8 cellular contexts compared by ENCODE assay signal in the genomic region with DNA sequence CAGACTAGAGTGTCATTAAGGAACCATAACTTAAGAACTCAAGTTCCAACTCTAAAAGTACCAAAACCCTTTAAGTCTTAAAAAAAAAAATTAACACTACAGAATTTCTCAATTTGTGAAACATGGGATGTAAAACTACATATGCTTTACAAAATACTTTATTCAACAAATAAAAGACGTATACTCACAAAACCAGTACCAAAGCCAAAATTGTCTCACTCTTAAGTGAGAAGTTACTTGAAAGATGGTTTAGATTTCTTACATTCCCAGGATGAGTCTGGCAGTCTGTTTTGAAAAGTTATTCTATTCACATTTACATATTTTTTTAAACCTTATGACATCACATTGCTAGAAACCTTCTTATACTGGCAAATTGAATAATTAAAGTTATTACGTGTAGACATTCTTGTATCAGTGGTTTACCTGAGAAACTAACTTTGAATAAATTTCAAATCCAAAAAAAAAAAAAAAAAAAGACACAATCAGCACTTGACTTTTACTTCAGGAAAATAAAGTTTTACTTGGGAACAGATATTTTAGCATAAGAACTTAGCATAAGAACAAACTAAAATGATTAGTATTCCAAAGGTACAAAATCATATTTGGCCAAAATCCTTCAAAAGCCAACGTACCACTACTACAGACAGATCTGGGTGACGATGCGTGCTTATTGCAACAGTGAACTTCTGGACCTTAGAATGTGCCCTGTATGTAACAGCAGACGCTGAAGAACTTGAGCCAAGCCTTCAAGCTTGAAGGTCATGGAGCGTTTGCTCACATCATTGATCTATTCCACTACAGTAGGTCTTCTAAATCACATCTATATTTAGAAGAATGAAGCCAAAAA. TPM values are rescaled to one million over a fixed set of nuclear protein-coding genes. Genes with fewer than 3 reads are reported as not detected.
DNase-seq lines count a peak whose midpoint lies in the region; ATAC-seq, FAIRE-seq and TF ChIP-seq lines count a peak whose summit lies in the region.

No MANE protein-coding gene starts in this region.

- POLR2A ChIA-PET in H1 (lab: Charles Lee; ENCODE audit: partially characterized antibody): interaction anchor here (0.6 kb wide), 1 partner anchor 12 kb away, joined by 3 read pairs; no protein-coding TSS in a partner anchor

- no peak overlapping the region for H2BK12ac ChIP-seq in H1 (ENCODE audit: low read depth, low read length)

- no peaks in the 10 kb centered on the region for H3K79me1 ChIP-seq in H1 (ENCODE audit: low read depth, low read length)

- TF ChIP-seq RAD21 in H1 (IDR thresholded peaks at IDR 0.05 in 1 of 2, conservative IDR thresholded peaks at IDR 0.05 in 1 of 2; ENCODE audit: low read depth in 2 of 2, low read length in 2 of 2): no peak

- H3K9me3 ChIP-seq in H1 (ENCODE audit: insufficient read depth in 2 of 2, low read depth in 1 of 2, low read length in 1 of 2) (no peaks in the 10 kb centered on the region), mucosa of rectum (ENCODE audit: control insufficient read depth in 2 of 2, low read length in 2 of 2) (no peaks in the 10 kb centered on the region)

- H3K23me2 ChIP-seq in H1 (ENCODE audit: low read depth, low read length): peaks cover 8% of the 10 kb centered on the region

- no peak overlapping the region for H3K4ac ChIP-seq in H1 (replicated peaks; ENCODE audit: insufficient read length, low read depth, low read length)

- no peak for TF ChIP-seq CTCF in H1 (IDR thresholded peaks at IDR 0.05; ENCODE audit: control extremely low read depth in 1 of 3, insufficient read depth in 1 of 3, low read depth in 1 of 3, low read length in 3 of 3)

- no peak overlapping the region for H2BK120ac ChIP-seq in H1 (replicated peaks; ENCODE audit: low read depth, low read length)

- peak overlapping the region; percentile 59 to 91 (median 84) for H3K4me3 ChIP-seq in H1 (ENCODE audit: extremely low read depth in 1 of 4, insufficient read depth in 2 of 4, low read depth in 3 of 4, low read length in 4 of 4)
- H3K4me3 ChIP-seq in mucosa of rectum (ENCODE audit: low read length in 2 of 2): peak overlapping the region; percentile 89 to 92

- peaks cover 7% of the 10 kb centered on the region for H3K4me1 Mint-ChIP-seq in activated T-cell treated with anti-CD3 and anti-CD28 coated beads, Interleukin-2, amount 50 U/mL, for 4 hours (ENCODE audit: low read depth)

- H3K36me3 Mint-ChIP-seq in activated T-cell treated with anti-CD3 and anti-CD28 coated beads, Interleukin-2, amount 50 U/mL, for 4 hours (ENCODE audit: insufficient read depth): no peaks in the 10 kb centered on the region

- H3K18ac ChIP-seq in H1 (ENCODE audit: extremely low read depth, low read length): peak overlapping the region; percentile 43; the same call in 1 of the 2 replicates

- FAIRE-seq in H1 (lab: Jason Lieb, UNC): no peak

- peaks cover 2 to 4% of the 10 kb centered on the region in 2 experiments for H4K20me1 ChIP-seq in H1 (replicated peaks in 1 of 2; ENCODE audit: control insufficient read depth in 1 of 2, insufficient read depth in 2 of 2, low read length in 2 of 2)

- CTCF ChIA-PET in H1 (lab: Charles Lee; ENCODE audit: partially characterized antibody): no interaction called here

- H3K9ac ChIP-seq in H1 (replicated peaks in 1 of 4; ENCODE audit: extremely low read depth in 1 of 4, low read depth in 3 of 4, low read length in 3 of 4) (peak overlapping the region in 1 of 4 experiments; percentile 55; a peak in 1 of 7 replicates), mucosa of rectum (ENCODE audit: low read depth in 1 of 2, low read length in 2 of 2) (peak overlapping the region; percentile 9 to 63)

- H3K56ac ChIP-seq in H1 (replicated peaks; ENCODE audit: insufficient read length, low read depth, low read length): no peak overlapping the region

- ATAC-seq in HG03565 (IDR thresholded peaks at IDR 0.05; ENCODE audit: unreplicated experiment): no peak
- no peak for ATAC-seq in activated T-cell treated with anti-CD3 and anti-CD28 coated beads, Interleukin-2, amount 50 U/mL, for 4 hours

- H3K27me3 Mint-ChIP-seq in activated T-cell treated with anti-CD3 and anti-CD28 coated beads, Interleukin-2, amount 50 U/mL, for 4 hours (ENCODE audit: low read depth): peaks cover 53% of the 10 kb centered on the region

- no peak overlapping the region for H2BK20ac ChIP-seq in H1 (ENCODE audit: low read length)

- H3K4me3 Mint-ChIP-seq in activated T-cell treated with anti-CD3 and anti-CD28 coated beads, Interleukin-2, amount 50 U/mL, for 4 hours: no peak overlapping the region

- no peak for TF ChIP-seq POLR2A in H1 (IDR thresholded peaks at IDR 0.05; ENCODE audit: control extremely low read depth in 1 of 2, low read depth in 2 of 2, low read length in 2 of 2)

- H3K4me2 ChIP-seq in H1 (ENCODE audit: insufficient read depth in 1 of 2, low read depth in 2 of 2, low read length in 2 of 2): peak overlapping the region; percentile 69 to 88

- no peak for TF ChIP-seq EP300 in H1 (IDR thresholded peaks at IDR 0.05; ENCODE audit: borderline replicate concordance in 1 of 2, low read depth in 2 of 2, low read length in 2 of 2)

- H2BK15ac ChIP-seq in H1 (ENCODE audit: low read length): no peak overlapping the region

- H3K27me3 ChIP-seq in H1 (replicated peaks in 1 of 4; ENCODE audit: control insufficient read depth in 3 of 4, extremely low read depth in 1 of 4, insufficient read depth in 3 of 4, low read length in 3 of 4) (no peaks in the 10 kb centered on the region), mucosa of rectum (ENCODE audit: control insufficient read depth in 2 of 2, insufficient read depth in 2 of 2, low read length in 2 of 2) (no peaks in the 10 kb centered on the region)

- peaks cover 4 to 68% of the 10 kb centered on the region in 2 experiments; a peak in 3 of 4 replicates for H3K79me2 ChIP-seq in H1 (ENCODE audit: control insufficient read depth in 1 of 2, insufficient read depth in 2 of 2, low read length in 2 of 2)

- H4K91ac ChIP-seq in H1 (replicated peaks; ENCODE audit: insufficient read length, low read length): no peak overlapping the region

- H2AK5ac ChIP-seq in H1 (ENCODE audit: low read depth, low read length): no peak overlapping the region

- peak; percentile 76 for DNase-seq in ELR (ENCODE audit: low read depth)
- DNase-seq in NCI-H774 (lab: John Stamatoyannopoulos, UW): peak; percentile 26
- no peak for DNase-seq in H1 (ENCODE audit: low read depth in 1 of 2, low spot score in 2 of 2)
- no peak for DNase-seq in germinal center (ENCODE audit: low spot score)
- DNase-seq in activated T-cell treated with anti-CD3 and anti-CD28 coated beads, Interleukin-2, amount 50 U/mL, for 4 hours: no peak
- no peak for DNase-seq in foreskin melanocyte

- H3K9me3 Mint-ChIP-seq in activated T-cell treated with anti-CD3 and anti-CD28 coated beads, Interleukin-2, amount 50 U/mL, for 4 hours: peaks cover 8% of the 10 kb centered on the region

- H3K36me3 ChIP-seq in H1 (ENCODE audit: control insufficient read depth in 2 of 4, insufficient read depth in 4 of 4, low read length in 3 of 4) (no peaks in the 10 kb centered on the region), mucosa of rectum (ENCODE audit: control insufficient read depth in 2 of 2, insufficient read depth in 2 of 2, low read length in 2 of 2) (no peaks in the 10 kb centered on the region)

- no peak overlapping the region for H4K8ac ChIP-seq in H1 (ENCODE audit: extremely low read depth, insufficient read depth, low read length)

- no peak overlapping the region for H4K5ac ChIP-seq in H1 (ENCODE audit: insufficient read length, low read depth, low read length)

- no peak overlapping the region for H2BK5ac ChIP-seq in H1 (ENCODE audit: low read depth, low read length)

- H3K4me1 ChIP-seq in H1 (replicated peaks in 1 of 4; ENCODE audit: control insufficient read depth in 3 of 4, insufficient read depth in 4 of 4, low read length in 3 of 4): peaks cover 0 to 7% (median 1%) of the 10 kb centered on the region in 4 experiments; a peak in 4 of 7 replicates
- H3K4me1 ChIP-seq in mucosa of rectum (ENCODE audit: control insufficient read depth in 2 of 2, insufficient read depth in 2 of 2, low read length in 2 of 2): peaks cover 10 to 12% of the 10 kb centered on the region in 2 donors

- no peak overlapping the region for H2AFZ ChIP-seq in H1 (ENCODE audit: low read length)

- H3K27ac ChIP-seq in H1 (ENCODE audit: low read depth, low read length) (no peak overlapping the region), mucosa of rectum (ENCODE audit: low read depth in 2 of 2, low read length in 2 of 2) (peak overlapping the region; percentile 19 to 62)

- 8% methylated on average over 7 of the region's 7 CpGs; no CpG with 5 or more reads in 1 of the 2 experiments for WGBS in H1 (ENCODE audit: extremely low coverage in 1 of 2, insufficient coverage in 1 of 2, insufficient read length in 1 of 2, insufficient replicate concordance in 2 of 2, low coverage in 1 of 2, low lambda C conversion rate in 2 of 2, missing lambda C conversion rate in 1 of 2), 2 experiments

- H3K23ac ChIP-seq in H1 (ENCODE audit: insufficient read length): no peak overlapping the region

- H3K14ac ChIP-seq in H1 (ENCODE audit: insufficient read length): no peak overlapping the region

TF ChIP-seq in H1, 55 proteins besides CTCF, POLR2A, EP300 and RAD21 (continues in another document):
- TF ChIP-seq SUZ12 (IDR thresholded peaks at IDR 0.05; ENCODE audit: low read length) (no peak), RFX5 (IDR thresholded peaks at IDR 0.05; ENCODE audit: borderline replicate concordance, low read depth, low read length) (no peak), SIN3A (conservative IDR thresholded peaks at IDR 0.05 in 1 of 2, IDR thresholded peaks at IDR 0.05 in 1 of 2; ENCODE audit: low read depth in 1 of 2, low read length in 2 of 2) (no peak), CHD1 (IDR thresholded peaks at IDR 0.05; ENCODE audit: low read depth, low read length) (no peak)
- TF ChIP-seq, protein P1, sequence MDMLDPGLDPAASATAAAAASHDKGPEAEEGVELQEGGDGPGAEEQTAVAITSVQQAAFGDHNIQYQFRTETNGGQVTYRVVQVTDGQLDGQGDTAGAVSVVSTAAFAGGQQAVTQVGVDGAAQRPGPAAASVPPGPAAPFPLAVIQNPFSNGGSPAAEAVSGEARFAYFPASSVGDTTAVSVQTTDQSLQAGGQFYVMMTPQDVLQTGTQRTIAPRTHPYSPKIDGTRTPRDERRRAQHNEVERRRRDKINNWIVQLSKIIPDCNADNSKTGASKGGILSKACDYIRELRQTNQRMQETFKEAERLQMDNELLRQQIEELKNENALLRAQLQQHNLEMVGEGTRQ (IDR thresholded peaks at IDR 0.05; ENCODE audit: low read length): no peak

RNA-seq across cellular contexts. Expression of gene CDC42BPA, which starts 2.6 kb away (rescaled TPM):
- 26.7 and 28.5 TPM in 2 replicates for total RNA-seq in H1 (2021; fragmentation: NEBNext Ultra II Directional; extraction: Animal tissue kit (Norgen Biotek cat#: 25700))
- polyA plus RNA-seq in H1 (2011; rRNA removed): 6.3 and 7.1 TPM in 2 replicates
- 6.9 TPM for polyA plus RNA-seq in H1 (2011; cell fraction: cytosol; rRNA removed)
- polyA plus RNA-seq in H1 (2011; cell fraction: nucleus; rRNA removed): 17.5 TPM
- polyA plus RNA-seq in H1 (2012, experiment 1 of 2): 9.3 to 16.7 TPM (median 11.9 TPM) in 4 replicates
- polyA plus RNA-seq in H1 (2012, experiment 2 of 2): 0.75 TPM
- polyA plus RNA-seq in H1 (2013, experiment 1 of 2): 13.2 TPM
- 12.9 TPM for polyA plus RNA-seq in H1 (2013, experiment 2 of 2)
- polyA minus RNA-seq in H1 (2011; rRNA and poly(A)+ RNA removed): 27.0 and 38.7 TPM in 2 replicates
- polyA minus RNA-seq in H1 (2011; cell fraction: cytosol; rRNA and poly(A)+ RNA removed): 17.2 TPM
- polyA minus RNA-seq in H1 (2011; cell fraction: nucleus; rRNA and poly(A)+ RNA removed): 92.6 TPM
- under 1 TPM; 0.52 to 0.74 (median 0.56) TPM for total RNA-seq in activated T-cell treated with anti-CD3 and anti-CD28 coated beads, Interleukin-2, amount 50 U/mL, for 4 hours

Comparison
In these comparisons a context has a peak if more than half of its experiments do, and no peak if none do; other contexts are left out.
1. DNase-seq: peak in ELR (single experiment) and NCI-H774 (single experiment); none in H1 (0 of 2), germinal center (single experiment), activated T-cell treated with anti-CD3 and anti-CD28 coated beads, Interleukin-2, amount 50 U/mL, for 4 hours (single experiment) and foreskin melanocyte (single experiment).
2. RNA of gene CDC42BPA, which starts 2.6 kb away (total RNA-seq): 26.7 to 28.5 TPM in H1; 0.52 to 0.74 TPM in activated T-cell treated with anti-CD3 and anti-CD28 coated beads, Interleukin-2, amount 50 U/mL, for 4 hours; every median in the first group is over 10 times any median in the second.